14 cellular contexts compared by ENCODE assay signal in genomic region chr7:14734839-14735321, GRCh38.
A peak's percentile ranks its signal among the peaks of the same experiment; 100 is the strongest.
DNase-seq lines count a peak whose midpoint lies in the region; ATAC-seq, FAIRE-seq and TF ChIP-seq lines count a peak whose summit lies in the region.
"Had no signal": no experiment of that assay in that cellular context is flagged by ENCODE, and none has a peak within 500 bp of the region (broad histone marks: within the 10 kb centered on the region; RNA-seq: fewer than 3 reads in every experiment).

No MANE protein-coding gene starts in this region.

- H3K27ac ChIP-seq in SK-N-SH (ENCODE audit: low read depth in 2 of 2, low read length in 1 of 2) (no peak overlapping the region), Panc1 (ENCODE audit: low read length) (no peak overlapping the region), coronary artery (no peak overlapping the region), gastrocnemius medialis (no peak overlapping the region)
- H3K27ac ChIP-seq: epithelial cell of prostate, prostate gland, thoracic aorta had no signal

- H3K4me1 ChIP-seq in SK-N-SH (ENCODE audit: control insufficient read depth in 1 of 2, insufficient read depth in 2 of 2, low read depth in 1 of 2, low read length in 1 of 2) (no peaks in the 10 kb centered on the region; a peak in 1 of 4 replicates), Panc1 (ENCODE audit: control insufficient read depth, insufficient read depth, low read length) (no peaks in the 10 kb centered on the region), gastrocnemius medialis (no peaks in the 10 kb centered on the region)
- H3K4me1 ChIP-seq: prostate gland had no signal

- 83% methylated on average over 9 of the region's 9 CpGs for WGBS in SK-N-SH (ENCODE audit: low lambda C conversion rate)

- peaks cover 4% of the 10 kb centered on the region for H3F3A ChIP-seq in SK-N-SH (replicated peaks; ENCODE audit: insufficient read depth)

- no peak overlapping the region for H3K4me2 ChIP-seq in SK-N-SH

- no TSS peak for BruUV-seq in Panc1 (replicated peaks; lab: Mats Ljungman, UMichigan)

- no peaks in the 10 kb centered on the region for H3K4me1 Mint-ChIP-seq in type B pancreatic cell (ENCODE audit: unreplicated experiment)
- H3K4me1 Mint-ChIP-seq: IgD-negative memory B cell had no signal

- DNase-seq in SK-N-SH (peak; percentile 43), Panc1 (ENCODE audit: low read depth, low spot score) (no peak), left ventricle myocardium superior (no peak), type B pancreatic cell (ENCODE audit: extremely low spot score, unreplicated experiment) (no peak), coronary artery (ENCODE audit: low spot score) (no peak), gastrocnemius medialis (no peak), D721Med (ENCODE audit: insufficient read length, low spot score) (no peak)
- DNase-seq: AML-193 had no signal

- H3K36me3 ChIP-seq in SK-N-SH (replicated peaks in 1 of 2; ENCODE audit: control insufficient read depth in 1 of 2, insufficient read depth in 2 of 2, low read length in 1 of 2), result peaks cover 0 to 8% of the 10 kb centered on the region in 2 experiments
- H3K36me3 ChIP-seq in Panc1 (ENCODE audit: control insufficient read depth, insufficient read depth, low read length), result no peaks in the 10 kb centered on the region
- no peaks in the 10 kb centered on the region for H3K36me3 ChIP-seq in gastrocnemius medialis
- H3K36me3 ChIP-seq: prostate gland, thoracic aorta had no signal

- in situ Hi-C loops in Panc1 (cut with HindIII; ENCODE audit: low pct_unique_long_range_greater_than_20kb, low sequenced_read_pairs) (no loop called here), gastrocnemius medialis (cut with MboI; ENCODE audit: low sequenced_read_pairs in 4 of 4) (no loop called here)

- H2AFZ ChIP-seq in SK-N-SH (ENCODE audit: low read depth), result no peak overlapping the region

- H3K9me3 Mint-ChIP-seq in type B pancreatic cell, result no peaks in the 10 kb centered on the region

- H3K9me3 ChIP-seq in SK-N-SH (no peaks in the 10 kb centered on the region), Panc1 (ENCODE audit: control insufficient read depth, insufficient read depth, low read depth, low read length) (no peaks in the 10 kb centered on the region), gastrocnemius medialis (no peaks in the 10 kb centered on the region)
- H3K9me3 ChIP-seq: prostate gland, thoracic aorta had no signal

- TF ChIP-seq CTCF in SK-N-SH (IDR thresholded peaks at IDR 0.05) (peak; percentile 41), Panc1 (IDR thresholded peaks at IDR 0.05) (peak; percentile 47), type B pancreatic cell (conservative IDR thresholded peaks at IDR 0.05) (peak; percentile 52), coronary artery (IDR thresholded peaks at IDR 0.05) (no peak), gastrocnemius medialis (IDR thresholded peaks at IDR 0.05 in 4 of 5, conservative IDR thresholded peaks at IDR 0.05 in 1 of 5) (no peak), D721Med (IDR thresholded peaks at IDR 0.05; ENCODE audit: insufficient read depth, missing control alignments) (no peak)

- TF ChIP-seq RAD21 in SK-N-SH (IDR thresholded peaks at IDR 0.05; ENCODE audit: low read length), result no peak

- POLR2A ChIA-PET in SK-N-SH (lab: Yijun Ruan, JAX), result no interaction called here
- POLR2A ChIA-PET in Panc1 (lab: Charles Lee), result no interaction called here

- no peaks in the 10 kb centered on the region for H3K79me2 ChIP-seq in SK-N-SH (ENCODE audit: insufficient read depth)

- no peak for TF ChIP-seq POLR2A in gastrocnemius medialis (IDR thresholded peaks at IDR 0.05)

- H4K20me1 ChIP-seq in SK-N-SH (ENCODE audit: insufficient read depth), result no peaks in the 10 kb centered on the region

- FAIRE-seq in D721Med (lab: Jason Lieb, UNC), result no peak

- ATAC-seq in SK-N-SH treated with all-trans-retinoic acid at 6 μM for 48 hours, result no peak
- peak; percentile 58; the same call in 1 of the 2 replicates for ATAC-seq in Panc1
- ATAC-seq in left ventricle myocardium superior, result peak; percentile 51
- ATAC-seq in gastrocnemius medialis, result no peak

- H3K36me3 Mint-ChIP-seq in type B pancreatic cell, result no peaks in the 10 kb centered on the region

- H3K4me3 Mint-ChIP-seq in type B pancreatic cell, result no peak overlapping the region
- H3K4me3 Mint-ChIP-seq: IgD-negative memory B cell had no signal

- no peaks in the 10 kb centered on the region for H3K27me3 Mint-ChIP-seq in type B pancreatic cell
- H3K27me3 Mint-ChIP-seq: IgD-negative memory B cell had no signal

- H3K4me3 ChIP-seq in SK-N-SH (ENCODE audit: low read depth in 2 of 2, low read length in 1 of 2), result no peak overlapping the region
- no peak overlapping the region for H3K4me3 ChIP-seq in Panc1 (ENCODE audit: low read depth in 2 of 2, low read length in 2 of 2)
- no peak overlapping the region for H3K4me3 ChIP-seq in coronary artery
- H3K4me3 ChIP-seq in gastrocnemius medialis, result no peak overlapping the region
- H3K4me3 ChIP-seq: lung, prostate gland, thoracic aorta had no signal

- CTCF ChIA-PET in SK-N-SH (lab: Yijun Ruan, JAX) (interaction anchor here (0.6 to 2.4 kb wide), 5 partner anchors 11 to 281 kb away, joined by 3 to 10 read pairs (median 3); no protein-coding TSS in a partner anchor), Panc1 (lab: Charles Lee) (no interaction called here)

- no peaks in the 10 kb centered on the region for H3K9me2 ChIP-seq in SK-N-SH

- intact Hi-C loops in Panc1 (cut with micrococcal nuclease; ENCODE audit: unreplicated experiment) (no loop called here), left ventricle myocardium superior (cut with micrococcal nuclease) (no loop called here), gastrocnemius medialis (cut with DNase I; ENCODE audit: low total_unique reads) (no loop called here)

- H3K27me3 ChIP-seq in SK-N-SH (ENCODE audit: insufficient read depth) (no peaks in the 10 kb centered on the region), Panc1 (ENCODE audit: control insufficient read depth, insufficient read depth, low read length) (no peaks in the 10 kb centered on the region), gastrocnemius medialis (no peaks in the 10 kb centered on the region)

- no peak for TF ChIP-seq EP300 in SK-N-SH (IDR thresholded peaks at IDR 0.05; ENCODE audit: borderline replicate concordance in 1 of 2, low read depth in 1 of 2, low read length in 1 of 2)

- H3K27ac Mint-ChIP-seq in type B pancreatic cell, result no peak overlapping the region
- H3K27ac Mint-ChIP-seq: IgD-negative memory B cell had no signal

- no peak overlapping the region for H3K9ac ChIP-seq in SK-N-SH

TF ChIP-seq in SK-N-SH, 30 proteins besides CTCF, POLR2A, EP300 and RAD21 (continues in another document):
- no peak for TF ChIP-seq EZH2phosphoT487 (IDR thresholded peaks at IDR 0.05; ENCODE audit: borderline replicate concordance, low read depth)
- TF ChIP-seq POLR2AphosphoS5 (IDR thresholded peaks at IDR 0.05; ENCODE audit: low read depth, low read length), result no peak
- no peak for TF ChIP-seq USF2 (IDR thresholded peaks at IDR 0.05; ENCODE audit: borderline replicate concordance, low read depth, low read length)
- TF ChIP-seq FOXJ3 (CRISPR knock-in tag; IDR thresholded peaks at IDR 0.05), result no peak
- no peak for TF ChIP-seq SMC3 (IDR thresholded peaks at IDR 0.05; ENCODE audit: low read depth, low read length)

TF ChIP-seq in SK-N-SH treated with all-trans-retinoic acid at 6 μM for 48 hours, 23 proteins besides CTCF, POLR2A, EP300 and RAD21 (continues in another document):
- TF ChIP-seq CSDC2 (CRISPR knock-in tag; IDR thresholded peaks at IDR 0.05) (no peak), ESRRG (CRISPR knock-in tag; IDR thresholded peaks at IDR 0.05) (no peak), ZNF8 (CRISPR knock-in tag; IDR thresholded peaks at IDR 0.05) (no peak), ZC3H10 (CRISPR knock-in tag; IDR thresholded peaks at IDR 0.05) (no peak), CREB5 (CRISPR knock-in tag; IDR thresholded peaks at IDR 0.05; ENCODE audit: low read depth) (no peak), ZFP30 (CRISPR knock-in tag; IDR thresholded peaks at IDR 0.05) (no peak), TOX (CRISPR knock-in tag; IDR thresholded peaks at IDR 0.05; ENCODE audit: borderline replicate concordance) (no peak)
- TF ChIP-seq, protein P1, sequence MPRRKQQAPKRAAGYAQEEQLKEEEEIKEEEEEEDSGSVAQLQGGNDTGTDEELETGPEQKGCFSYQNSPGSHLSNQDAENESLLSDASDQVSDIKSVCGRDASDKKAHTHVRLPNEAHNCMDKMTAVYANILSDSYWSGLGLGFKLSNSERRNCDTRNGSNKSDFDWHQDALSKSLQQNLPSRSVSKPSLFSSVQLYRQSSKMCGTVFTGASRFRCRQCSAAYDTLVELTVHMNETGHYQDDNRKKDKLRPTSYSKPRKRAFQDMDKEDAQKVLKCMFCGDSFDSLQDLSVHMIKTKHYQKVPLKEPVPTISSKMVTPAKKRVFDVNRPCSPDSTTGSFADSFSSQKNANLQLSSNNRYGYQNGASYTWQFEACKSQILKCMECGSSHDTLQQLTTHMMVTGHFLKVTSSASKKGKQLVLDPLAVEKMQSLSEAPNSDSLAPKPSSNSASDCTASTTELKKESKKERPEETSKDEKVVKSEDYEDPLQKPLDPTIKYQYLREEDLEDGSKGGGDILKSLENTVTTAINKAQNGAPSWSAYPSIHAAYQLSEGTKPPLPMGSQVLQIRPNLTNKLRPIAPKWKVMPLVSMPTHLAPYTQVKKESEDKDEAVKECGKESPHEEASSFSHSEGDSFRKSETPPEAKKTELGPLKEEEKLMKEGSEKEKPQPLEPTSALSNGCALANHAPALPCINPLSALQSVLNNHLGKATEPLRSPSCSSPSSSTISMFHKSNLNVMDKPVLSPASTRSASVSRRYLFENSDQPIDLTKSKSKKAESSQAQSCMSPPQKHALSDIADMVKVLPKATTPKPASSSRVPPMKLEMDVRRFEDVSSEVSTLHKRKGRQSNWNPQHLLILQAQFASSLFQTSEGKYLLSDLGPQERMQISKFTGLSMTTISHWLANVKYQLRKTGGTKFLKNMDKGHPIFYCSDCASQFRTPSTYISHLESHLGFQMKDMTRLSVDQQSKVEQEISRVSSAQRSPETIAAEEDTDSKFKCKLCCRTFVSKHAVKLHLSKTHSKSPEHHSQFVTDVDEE (CRISPR knock-in tag; IDR thresholded peaks at IDR 0.05), result no peak

Comparison
In these comparisons a context has a peak if more than half of its experiments do, and no peak if none do; other contexts are left out.
1. CTCF ChIP-seq: peak in SK-N-SH (single experiment), Panc1 (single experiment) and type B pancreatic cell (single experiment); none in coronary artery (single experiment), gastrocnemius medialis (0 of 5) and D721Med (single experiment).
2. ATAC-seq: peak in Panc1 (single experiment) and left ventricle myocardium superior (single experiment); none in SK-N-SH treated with all-trans-retinoic acid at 6 μM for 48 hours (single experiment) and gastrocnemius medialis (0 of 2).